Comparison of ENCODE assay signal across 8 cellular contexts in genomic region chr12:57604454-57605307, GRCh38. TPM values are rescaled to one million over a fixed set of nuclear protein-coding genes. Genes with fewer than 3 reads are reported as not detected.
A peak's percentile ranks its signal among the peaks of the same experiment; 100 is the strongest.
DNase-seq lines count a peak whose midpoint lies in the region; ATAC-seq and TF ChIP-seq lines count a peak whose summit lies in the region.

A gene with protein sequence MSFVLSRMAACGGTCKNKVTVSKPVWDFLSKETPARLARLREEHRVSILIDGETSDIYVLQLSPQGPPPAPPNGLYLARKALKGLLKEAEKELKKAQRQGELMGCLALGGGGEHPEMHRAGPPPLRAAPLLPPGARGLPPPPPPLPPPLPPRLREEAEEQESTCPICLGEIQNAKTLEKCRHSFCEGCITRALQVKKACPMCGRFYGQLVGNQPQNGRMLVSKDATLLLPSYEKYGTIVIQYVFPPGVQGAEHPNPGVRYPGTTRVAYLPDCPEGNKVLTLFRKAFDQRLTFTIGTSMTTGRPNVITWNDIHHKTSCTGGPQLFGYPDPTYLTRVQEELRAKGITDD (plus strand): TSS chr12:57604824. CDS start chr12:57606518, 1,694 bp downstream.

- peak within 1 kb of the TSS; percentile 80 for H3K4me3 Mint-ChIP-seq in activated naive CD8-positive, alpha-beta T cell treated with anti-CD3 and anti-CD28 coated beads, Interleukin-2, amount 50 U/mL, for 24 hours

- no peaks in the 10 kb centered on the region for H3K9me3 ChIP-seq in heart left ventricle
- no peaks in the 10 kb centered on the region for H3K9me3 ChIP-seq in ovary

- H3K27me3 ChIP-seq in heart left ventricle, result no peaks in the 10 kb centered on the region
- no peaks in the 10 kb centered on the region for H3K27me3 ChIP-seq in ovary

- H3K4me3 ChIP-seq in heart left ventricle (peak within 1 kb of the TSS; percentile 67 to 96 (median 77)), ovary (peak within 1 kb of the TSS; percentile 56)

- H3K27ac ChIP-seq in heart left ventricle, result peak within 1 kb of the TSS; percentile 76 to 98 (median 91)
- peak within 1 kb of the TSS; percentile 94 to 98 for H3K27ac ChIP-seq in ovary

- no peaks in the 10 kb centered on the region for H3K9me3 Mint-ChIP-seq in activated naive CD8-positive, alpha-beta T cell treated with anti-CD3 and anti-CD28 coated beads, Interleukin-2, amount 50 U/mL, for 24 hours

- ATAC-seq in GM19372 (IDR thresholded peaks at IDR 0.05; ENCODE audit: low read depth, unreplicated experiment) (peak; percentile 66), heart left ventricle (peak; percentile 50 to 61 (median 58)), HG02970 (IDR thresholded peaks at IDR 0.05; ENCODE audit: low FRiP score, unreplicated experiment) (no peak)
- ATAC-seq in activated naive CD8-positive, alpha-beta T cell treated with anti-CD3 and anti-CD28 coated beads, Interleukin-2, amount 50 U/mL, for 24 hours, result peak; percentile 25

- peaks cover 21% of the 10 kb centered on the region for H3K4me1 Mint-ChIP-seq in activated naive CD8-positive, alpha-beta T cell treated with anti-CD3 and anti-CD28 coated beads, Interleukin-2, amount 50 U/mL, for 24 hours

- no peak for TF ChIP-seq CTCF in heart left ventricle (IDR thresholded peaks at IDR 0.05)
- no peak for TF ChIP-seq CTCF in ovary (IDR thresholded peaks at IDR 0.05)

- H3K27ac Mint-ChIP-seq in activated naive CD8-positive, alpha-beta T cell treated with anti-CD3 and anti-CD28 coated beads, Interleukin-2, amount 50 U/mL, for 24 hours, result peak within 1 kb of the TSS; percentile 77

- H3K36me3 Mint-ChIP-seq in activated naive CD8-positive, alpha-beta T cell treated with anti-CD3 and anti-CD28 coated beads, Interleukin-2, amount 50 U/mL, for 24 hours (ENCODE audit: low read depth), result peaks cover 2% of the 10 kb centered on the region

- TF ChIP-seq EP300 in ovary (IDR thresholded peaks at IDR 0.05), result no peak

- TF ChIP-seq POLR2A in heart left ventricle (IDR thresholded peaks at IDR 0.05) (peak in 1 of 2 donors; percentile 21), ovary (IDR thresholded peaks at IDR 0.05) (no peak)

- intact Hi-C loops in heart left ventricle (cut with DNase I) (no loop called here), ovary (cut with DNase I) (no loop called here)

- DNase-seq in AG20443 (ENCODE audit: low spot score) (peak; percentile 69), NCI-H345 (lab: John Stamatoyannopoulos, UW) (peak; percentile 69), heart left ventricle (peak; percentile 54 to 69 (median 62)), ovary (peak; percentile 58 to 72 (median 67)), GDM1 (lab: John Stamatoyannopoulos, UW) (no peak)
- DNase-seq in activated naive CD8-positive, alpha-beta T cell treated with anti-CD3 and anti-CD28 coated beads, Interleukin-2, amount 50 U/mL, for 24 hours, result peak; percentile 39

- H3K36me3 ChIP-seq in heart left ventricle (peaks cover 0 to 51% (median 32%) of the 10 kb centered on the region in 9 donors), ovary (no peaks in the 10 kb centered on the region)

- H3K27me3 Mint-ChIP-seq in activated naive CD8-positive, alpha-beta T cell treated with anti-CD3 and anti-CD28 coated beads, Interleukin-2, amount 50 U/mL, for 24 hours, result no peaks in the 10 kb centered on the region

- peaks cover 0 to 45% (median 17%) of the 10 kb centered on the region in 12 donors for H3K4me1 ChIP-seq in heart left ventricle
- H3K4me1 ChIP-seq in ovary (ENCODE audit: insufficient read depth), result peaks cover 3% of the 10 kb centered on the region

- WGBS in heart left ventricle, 4 donors, result 1 to 3% (median 2%) methylated on average over 18 to 52 of the region's 52 CpGs
- 1 to 2% (median 1%) methylated on average over 23 to 52 of the region's 52 CpGs for whole genome bisulfite sequencing in ovary, 3 donors

RNA-seq across cellular contexts. Expression of the gene that starts here (rescaled TPM):
- total RNA-seq in heart left ventricle (10 to 100 TPM; 15.6 to 30.7 (median 22.4) TPM), ovary (10 to 100 TPM; 50.0 to 75.2 (median 57.8) TPM)
- polyA plus RNA-seq in heart left ventricle (10 to 100 TPM; 16.3 to 28.3 TPM), ovary (10 to 100 TPM; 37.9 to 56.2 TPM)
